ENCODE assay signal across 16 cellular contexts in the genomic region with DNA sequence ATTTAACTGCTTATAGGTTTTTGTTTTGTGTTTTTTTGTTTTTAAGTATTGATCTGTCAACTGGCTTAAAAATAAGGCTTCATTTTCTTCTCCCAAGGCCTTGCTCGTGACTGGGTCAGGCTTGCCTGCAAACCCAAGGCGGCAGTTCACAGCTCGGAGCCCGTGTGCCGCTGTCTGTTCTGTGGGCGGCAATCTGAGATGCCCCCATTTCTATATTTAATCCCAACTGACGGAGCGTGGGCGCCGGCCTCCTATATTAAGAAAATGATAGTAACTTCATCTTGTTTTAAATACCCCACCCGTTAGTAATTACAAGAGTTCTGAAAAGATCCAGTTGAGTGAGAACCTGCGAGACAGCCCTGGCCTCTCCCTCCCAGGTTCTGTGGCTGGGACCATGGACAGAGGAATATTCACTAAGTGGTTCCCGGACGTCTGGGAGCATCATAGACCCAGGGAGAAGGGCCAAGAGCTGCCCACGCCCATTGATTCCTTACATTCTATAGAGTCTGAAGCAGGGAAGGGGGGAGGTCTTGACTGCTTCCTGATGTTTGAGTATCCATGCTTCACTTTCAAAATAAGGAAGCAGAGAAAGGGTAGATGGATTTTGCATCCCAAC. TPM values are rescaled to one million over a fixed set of nuclear protein-coding genes. Genes with fewer than 3 reads are reported as not detected.
DNase-seq lines count a peak whose midpoint lies in the region; ATAC-seq and TF ChIP-seq lines count a peak whose summit lies in the region.
"Had no signal": no experiment of that assay in that cellular context is flagged by ENCODE, and none has a peak within 500 bp of the region (broad histone marks: within the 10 kb centered on the region; RNA-seq: fewer than 3 reads in every experiment).

No MANE protein-coding gene starts in this region.

- no peak overlapping the region for H3K4me2 ChIP-seq in GM23338

- POLR2A ChIA-PET in RWPE1 (lab: Yijun Ruan, JAX; ENCODE audit: low non-redundant PET), result no interaction called here

- H3K4me3 Mint-ChIP-seq in GM23338, result no peak overlapping the region

- H3F3A ChIP-seq in GM23338 (replicated peaks; ENCODE audit: low read depth), result no peaks in the 10 kb centered on the region

- H3K27ac ChIP-seq in GM23338 (ENCODE audit: low read depth) (no peak overlapping the region), RWPE1 (peak overlapping the region; percentile 32)

- H3K36me3 ChIP-seq in GM23338 (ENCODE audit: insufficient read depth), result no peaks in the 10 kb centered on the region; the same call in 1 of the 2 replicates

- H3K4me1 ChIP-seq in GM23338 (ENCODE audit: insufficient read depth), result no peaks in the 10 kb centered on the region
- H3K4me1 ChIP-seq: HAP-1 had no signal

- DNase-seq in GM23338 (ENCODE audit: low spot score), result no peak
- DNase-seq in RWPE1 (ENCODE audit: low spot score), result no peak
- peak; percentile 8 for DNase-seq in fibroblast of peridontal ligament (ENCODE audit: extremely low read depth)
- DNase-seq in occipital lobe (lab: John Stamatoyannopoulos, UW), result peak; percentile 6
- DNase-seq in D341Med (ENCODE audit: low spot score), result no peak
- DNase-seq in germinal center (ENCODE audit: low spot score), result no peak
- DNase-seq: DMS79, MV-4-11, NCI-H1417, NCI-H187, NCI-H2107, NCI-H526 had no signal

- peaks cover 24% of the 10 kb centered on the region for H3K9me3 Mint-ChIP-seq in GM23338

- H3K27ac Mint-ChIP-seq in GM23338, result no peak overlapping the region

- H2AFZ ChIP-seq in GM23338, result no peak overlapping the region

- H4K20me1 ChIP-seq in GM23338 (replicated peaks; ENCODE audit: insufficient read depth), result no peaks in the 10 kb centered on the region; the same call in 1 of the 2 replicates

- no peaks in the 10 kb centered on the region for H3K4me1 Mint-ChIP-seq in GM23338

- ATAC-seq in GM23338 (no peak), GM21786 (IDR thresholded peaks at IDR 0.05; ENCODE audit: unreplicated experiment) (no peak)
- ATAC-seq: Right ventricle myocardium inferior had no signal

- H3K27me3 Mint-ChIP-seq in GM23338 (ENCODE audit: insufficient read depth, low read depth, poor library complexity), result peaks cover 16% of the 10 kb centered on the region

- TF ChIP-seq CTCF in GM23338 (conservative IDR thresholded peaks at IDR 0.05; ENCODE audit: low read depth in 2 of 2) (no peak), RWPE1 (conservative IDR thresholded peaks at IDR 0.05; ENCODE audit: low read depth) (no peak)

- no peaks in the 10 kb centered on the region for H3K9me2 ChIP-seq in GM23338 (ENCODE audit: insufficient read depth)

- H3K36me3 Mint-ChIP-seq in GM23338 (ENCODE audit: low read depth), result peaks cover 42% of the 10 kb centered on the region

- H3K79me2 ChIP-seq in GM23338 (replicated peaks; ENCODE audit: insufficient read depth), result no peaks in the 10 kb centered on the region

- H3K4me3 ChIP-seq in GM23338, result no peak overlapping the region
- H3K4me3 ChIP-seq: HAP-1 had no signal

- CTCF ChIA-PET in RWPE1 (lab: Yijun Ruan, JAX), result no interaction called here

- H3K27me3 ChIP-seq in GM23338 (ENCODE audit: insufficient read depth), result no peaks in the 10 kb centered on the region

TF ChIP-seq in GM23338, 12 proteins besides CTCF, POLR2A, EP300 and RAD21:
- TF ChIP-seq POLR2AphosphoS5 (IDR thresholded peaks at IDR 0.05; ENCODE audit: low read depth) (no peak), NANOG (IDR thresholded peaks at IDR 0.05; ENCODE audit: borderline replicate concordance) (no peak), ZNF114 (CRISPR knock-in tag; IDR thresholded peaks at IDR 0.05) (no peak), EZH2phosphoT487 (IDR thresholded peaks at IDR 0.05; ENCODE audit: unreplicated experiment) (no peak)
- TF ChIP-seq, protein P1, sequence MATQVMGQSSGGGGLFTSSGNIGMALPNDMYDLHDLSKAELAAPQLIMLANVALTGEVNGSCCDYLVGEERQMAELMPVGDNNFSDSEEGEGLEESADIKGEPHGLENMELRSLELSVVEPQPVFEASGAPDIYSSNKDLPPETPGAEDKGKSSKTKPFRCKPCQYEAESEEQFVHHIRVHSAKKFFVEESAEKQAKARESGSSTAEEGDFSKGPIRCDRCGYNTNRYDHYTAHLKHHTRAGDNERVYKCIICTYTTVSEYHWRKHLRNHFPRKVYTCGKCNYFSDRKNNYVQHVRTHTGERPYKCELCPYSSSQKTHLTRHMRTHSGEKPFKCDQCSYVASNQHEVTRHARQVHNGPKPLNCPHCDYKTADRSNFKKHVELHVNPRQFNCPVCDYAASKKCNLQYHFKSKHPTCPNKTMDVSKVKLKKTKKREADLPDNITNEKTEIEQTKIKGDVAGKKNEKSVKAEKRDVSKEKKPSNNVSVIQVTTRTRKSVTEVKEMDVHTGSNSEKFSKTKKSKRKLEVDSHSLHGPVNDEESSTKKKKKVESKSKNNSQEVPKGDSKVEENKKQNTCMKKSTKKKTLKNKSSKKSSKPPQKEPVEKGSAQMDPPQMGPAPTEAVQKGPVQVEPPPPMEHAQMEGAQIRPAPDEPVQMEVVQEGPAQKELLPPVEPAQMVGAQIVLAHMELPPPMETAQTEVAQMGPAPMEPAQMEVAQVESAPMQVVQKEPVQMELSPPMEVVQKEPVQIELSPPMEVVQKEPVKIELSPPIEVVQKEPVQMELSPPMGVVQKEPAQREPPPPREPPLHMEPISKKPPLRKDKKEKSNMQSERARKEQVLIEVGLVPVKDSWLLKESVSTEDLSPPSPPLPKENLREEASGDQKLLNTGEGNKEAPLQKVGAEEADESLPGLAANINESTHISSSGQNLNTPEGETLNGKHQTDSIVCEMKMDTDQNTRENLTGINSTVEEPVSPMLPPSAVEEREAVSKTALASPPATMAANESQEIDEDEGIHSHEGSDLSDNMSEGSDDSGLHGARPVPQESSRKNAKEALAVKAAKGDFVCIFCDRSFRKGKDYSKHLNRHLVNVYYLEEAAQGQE (IDR thresholded peaks at IDR 0.05; ENCODE audit: unreplicated experiment), result peak; percentile 35
- TF ChIP-seq, protein P2, sequence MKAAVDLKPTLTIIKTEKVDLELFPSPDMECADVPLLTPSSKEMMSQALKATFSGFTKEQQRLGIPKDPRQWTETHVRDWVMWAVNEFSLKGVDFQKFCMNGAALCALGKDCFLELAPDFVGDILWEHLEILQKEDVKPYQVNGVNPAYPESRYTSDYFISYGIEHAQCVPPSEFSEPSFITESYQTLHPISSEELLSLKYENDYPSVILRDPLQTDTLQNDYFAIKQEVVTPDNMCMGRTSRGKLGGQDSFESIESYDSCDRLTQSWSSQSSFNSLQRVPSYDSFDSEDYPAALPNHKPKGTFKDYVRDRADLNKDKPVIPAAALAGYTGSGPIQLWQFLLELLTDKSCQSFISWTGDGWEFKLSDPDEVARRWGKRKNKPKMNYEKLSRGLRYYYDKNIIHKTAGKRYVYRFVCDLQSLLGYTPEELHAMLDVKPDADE (IDR thresholded peaks at IDR 0.05), result no peak

RNA-seq across cellular contexts. Expression of a gene that starts 42.6 kb away (rescaled TPM):
- 8.8 and 9.0 TPM in 2 replicates for total RNA-seq in GM23338 (2014; rRNA removed; shearing (Covaris generic))
- polyA plus RNA-seq in GM23338 (2016; fragmentation: Nextera tagmentation; extraction: Ambion mirVana), result 1.3 and 1.9 TPM in 2 replicates
- total RNA-seq in occipital lobe, result 25.3 TPM

RNA-seq across cellular contexts. Expression of a gene that starts 59.5 kb away (rescaled TPM):
- total RNA-seq in GM23338 (2014; rRNA removed; shearing (Covaris generic)), result 49.7 and 50.4 TPM in 2 replicates
- polyA plus RNA-seq in GM23338 (2016; fragmentation: Nextera tagmentation; extraction: Ambion mirVana), result 7.1 and 7.7 TPM in 2 replicates
- not detected for total RNA-seq in occipital lobe
- total RNA-seq: Right ventricle myocardium inferior, SK-MEL-5 had no signal

Comparison
In these comparisons a context has a peak if more than half of its experiments do, and no peak if none do; other contexts are left out.
1. DNase-seq: peak in fibroblast of peridontal ligament (single experiment) and occipital lobe (single experiment); none in GM23338 (single experiment), RWPE1 (single experiment), D341Med (single experiment) and germinal center (single experiment).
2. RNA of a gene that starts 59.5 kb away (total RNA-seq): 49.7 to 50.4 TPM in GM23338; not detected in occipital lobe (single experiment); every median in the first group is over 10 times any median in the second.